In the genomic region with DNA sequence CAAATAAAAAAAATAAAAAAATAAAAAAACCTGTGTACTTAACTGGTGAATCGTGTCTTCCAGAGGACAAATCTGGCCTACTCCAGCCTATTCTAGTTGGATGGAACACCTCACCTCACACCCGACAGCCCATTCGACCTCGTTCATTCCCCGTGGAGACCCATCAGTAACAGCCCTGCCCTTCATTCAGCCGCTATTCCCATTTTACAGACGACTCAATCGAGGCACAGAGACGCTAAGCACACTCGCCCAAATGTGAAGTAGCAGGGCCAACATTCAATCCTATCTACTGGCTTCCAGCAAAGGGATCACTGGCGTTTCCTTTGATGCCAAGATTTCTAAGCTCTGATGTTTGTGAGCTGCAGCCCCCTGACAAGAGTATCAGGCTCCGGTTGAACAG, we compare ENCODE assay signal across 22 cellular contexts. TPM values are rescaled to one million over a fixed set of nuclear protein-coding genes. Genes with fewer than 3 reads are reported as not detected.
"Had no signal": no experiment of that assay in that cellular context is flagged by ENCODE, and none has a peak within 500 bp of the region (broad histone marks: within the 10 kb centered on the region; RNA-seq: fewer than 3 reads in every experiment).

No MANE protein-coding gene starts in this region.

- H3K27ac ChIP-seq: esophagus squamous epithelium, gastroesophageal sphincter, psoas muscle, spleen, testis, tibial nerve, upper lobe of right lung had no signal

- H3K36me3 ChIP-seq: esophagus squamous epithelium, gastroesophageal sphincter, spleen, tibial nerve, upper lobe of right lung had no signal

- ATAC-seq: effector memory CD8-positive, alpha-beta T cell; gastroesophageal sphincter; left lobe of liver; naive thymus-derived CD4-positive, alpha-beta T cell; psoas muscle; sciatic nerve; stimulated activated naive B cell treated with anti-CD40 and anti-IgM and Interleukin-4, amounts not matched to agents 10 μg/mL and 1 μg/mL and 100 μg/mL, for 72 hours; stimulated activated naive CD8-positive, alpha-beta T cell treated with anti-CD3 and anti-CD28 coated beads, Interleukin-15, amount 100 ng/mL, for 72 hours; upper lobe of right lung had no signal

- H3K4me1 ChIP-seq: psoas muscle, testis had no signal

- H3K27me3 ChIP-seq: testis had no signal

- H3K4me3 ChIP-seq: esophagus squamous epithelium, gastroesophageal sphincter, psoas muscle, spleen, testis, tibial nerve, upper lobe of right lung had no signal

- DNase-seq: effector memory CD8-positive, alpha-beta T cell; esophagus squamous epithelium; foreskin fibroblast; islet precursor cell; mammary epithelial cell; naive thymus-derived CD4-positive, alpha-beta T cell; nephron progenitor cell; psoas muscle; spleen; stimulated activated CD4-positive, alpha-beta T cell treated with anti-CD3 and anti-CD28 coated beads, Interleukin-15, amount 100 ng/mL, for 24 hours; stimulated activated CD4-positive, alpha-beta T cell treated with anti-CD3 and anti-CD28 coated beads, Interleukin-1b, Interleukin-23, amount 100 ng/mL, for 48 hours; stimulated activated CD4-positive, alpha-beta T cell treated with anti-CD3 and anti-CD28 coated beads, Interleukin-4, amount 100 ng/mL, for 4 hours; stimulated activated naive B cell treated with anti-CD40 and anti-IgM and Interleukin-4, amounts not matched to agents 10 μg/mL and 1 μg/mL and 100 μg/mL, for 72 hours; stimulated activated naive CD8-positive, alpha-beta T cell treated with anti-CD3 and anti-CD28 coated beads, Interleukin-15, amount 100 ng/mL, for 72 hours; testis; upper lobe of right lung had no signal

- H3K9me3 ChIP-seq: esophagus squamous epithelium, gastroesophageal sphincter, psoas muscle, spleen, testis, tibial nerve, upper lobe of right lung had no signal

RNA-seq across cellular contexts. Expression of gene NTSR1, which starts 1.8 kb away (rescaled TPM):
- total RNA-seq: epithelial cell of proximal tubule, mesenteric fat pad had no signal
